Comparison of ENCODE assay signal across 17 cellular contexts in the genomic region with DNA sequence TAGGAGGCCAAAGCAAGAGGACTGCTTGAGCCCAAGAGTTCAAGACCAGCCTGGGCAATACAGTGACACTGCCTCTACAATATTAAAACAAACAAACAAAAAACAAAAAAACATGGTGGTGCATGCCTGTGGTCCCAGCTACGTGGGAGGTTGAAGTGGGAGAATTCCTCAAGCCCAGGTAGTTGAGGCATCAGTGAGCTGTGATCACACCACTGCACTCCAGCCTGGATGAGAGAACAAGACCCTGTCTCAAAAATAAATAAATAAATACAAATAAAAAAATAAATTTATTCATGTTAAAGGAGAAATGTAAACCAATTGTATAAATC.
DNase-seq lines count a peak whose midpoint lies in the region; ATAC-seq, FAIRE-seq and TF ChIP-seq lines count a peak whose summit lies in the region.
"Had no signal": no experiment of that assay in that cellular context is flagged by ENCODE, and none has a peak within 500 bp of the region (broad histone marks: within the 10 kb centered on the region; RNA-seq: fewer than 3 reads in every experiment).

No MANE protein-coding gene starts in this region.

- H3K36me3 ChIP-seq in astrocyte (ENCODE audit: insufficient read depth, low read length) (no peaks in the 10 kb centered on the region), kidney epithelial cell (ENCODE audit: control insufficient read depth, insufficient read depth, low read length) (no peaks in the 10 kb centered on the region), HepG2 (replicated peaks in 1 of 2; ENCODE audit: control insufficient read depth in 1 of 2, insufficient read depth in 2 of 2, low read length in 2 of 2) (no peaks in the 10 kb centered on the region)
- H3K36me3 ChIP-seq: BLaER1 treated with 17β-estradiol and CSF1 and Interleukin-3, amounts not matched to agents 10 nM and 100 nM had no signal

- ATAC-seq in HepG2 (no peak), GM19455 (IDR thresholded peaks at IDR 0.05; ENCODE audit: unreplicated experiment) (no peak), GM18519 (IDR thresholded peaks at IDR 0.05; ENCODE audit: low FRiP score, unreplicated experiment) (no peak)
- ATAC-seq: CD8-positive, alpha-beta T cell; GM23338 had no signal

- TF ChIP-seq RAD21 in HepG2 (CRISPR knock-in tag; IDR thresholded peaks at IDR 0.05) = no peak

- H2AFZ ChIP-seq in astrocyte (ENCODE audit: low read depth, low read length) (no peak overlapping the region), HepG2 (ENCODE audit: low read length) (no peak overlapping the region)
- H2AFZ ChIP-seq: GM23338 had no signal

- TF ChIP-seq CTCF in astrocyte (IDR thresholded peaks at IDR 0.05; ENCODE audit: insufficient read depth, low read depth, low read length) (no peak), kidney epithelial cell (IDR thresholded peaks at IDR 0.05; ENCODE audit: insufficient read depth, low read length, poor library complexity, severe bottlenecking) (no peak), HepG2 (CRISPR knock-in tag; IDR thresholded peaks at IDR 0.05) (no peak)

- in situ Hi-C loops in HepG2 (cut with HindIII; ENCODE audit: extremely low pct_ligation_motif_present, low pct_unique_long_range_greater_than_20kb) = no loop called here

- H3K9ac ChIP-seq in astrocyte (ENCODE audit: low read length) (no peak overlapping the region), HepG2 (ENCODE audit: insufficient read depth, low read depth, low read length) (no peak overlapping the region)
- H3K9ac ChIP-seq: BLaER1 treated with 17β-estradiol and CSF1 and Interleukin-3, amounts not matched to agents 10 nM and 100 nM had no signal

- POLR2A ChIA-PET in HepG2 (lab: Yijun Ruan, JAX) = no interaction called here

- no peak overlapping the region for H3K4me3 ChIP-seq in astrocyte (ENCODE audit: insufficient read depth, low read depth, low read length)
- no peak overlapping the region for H3K4me3 ChIP-seq in kidney epithelial cell (ENCODE audit: low read depth, low read length)
- H3K4me3 ChIP-seq in HepG2 (replicated peaks in 1 of 3; ENCODE audit: insufficient read depth in 1 of 3, low read depth in 2 of 3, low read length in 3 of 3) = no peak overlapping the region
- H3K4me3 ChIP-seq: BLaER1 treated with 17β-estradiol and CSF1 and Interleukin-3, amounts not matched to agents 10 nM and 100 nM; GM23338 had no signal

- no peaks in the 10 kb centered on the region for H3K4me1 ChIP-seq in astrocyte (ENCODE audit: insufficient read depth, low read length)
- H3K4me1 ChIP-seq in HepG2 (ENCODE audit: insufficient read depth, low read length) = peaks cover 11% of the 10 kb centered on the region
- H3K4me1 ChIP-seq: BLaER1 treated with 17β-estradiol and CSF1 and Interleukin-3, amounts not matched to agents 10 nM and 100 nM had no signal

- no peak overlapping the region for H3K27ac ChIP-seq in astrocyte (ENCODE audit: low read depth, low read length)
- no peak overlapping the region for H3K27ac ChIP-seq in HepG2 (ENCODE audit: extremely low read length, insufficient read depth, low read length)
- H3K27ac ChIP-seq: BLaER1 treated with 17β-estradiol and CSF1 and Interleukin-3, amounts not matched to agents 10 nM and 100 nM had no signal

- peaks cover 3% of the 10 kb centered on the region for H3K9me3 Mint-ChIP-seq in astrocyte (ENCODE audit: unreplicated experiment)

- CTCF ChIA-PET in HepG2 (lab: Yijun Ruan, JAX; ENCODE audit: low intra/inter-chr PET ratio, low total read pairs) = no interaction called here

- no peaks in the 10 kb centered on the region for H3K27me3 ChIP-seq in astrocyte (ENCODE audit: insufficient read depth, low read length)
- H3K27me3 ChIP-seq in kidney epithelial cell (ENCODE audit: control insufficient read depth, insufficient read depth, low read length) = no peaks in the 10 kb centered on the region
- no peaks in the 10 kb centered on the region for H3K27me3 ChIP-seq in HepG2 (ENCODE audit: control insufficient read depth in 1 of 2, insufficient read depth in 2 of 2, low read length in 2 of 2)
- H3K27me3 ChIP-seq: BLaER1 treated with 17β-estradiol and CSF1 and Interleukin-3, amounts not matched to agents 10 nM and 100 nM had no signal

- no peaks in the 10 kb centered on the region for H3K27me3 Mint-ChIP-seq in astrocyte (ENCODE audit: low read depth, unreplicated experiment)
- H3K27me3 Mint-ChIP-seq: B cell had no signal

- H3K9me3 ChIP-seq in astrocyte (ENCODE audit: insufficient read depth, low read depth, low read length) (peaks cover 2% of the 10 kb centered on the region), HepG2 (ENCODE audit: low read length) (peaks cover 9% of the 10 kb centered on the region; the same call in 1 of the 2 replicates)

- TF ChIP-seq EP300 in HepG2 (IDR thresholded peaks at IDR 0.05; ENCODE audit: low read depth in 2 of 2, low read length in 2 of 2) (no peak), HepG2 (CRISPR knock-in tag; IDR thresholded peaks at IDR 0.05; ENCODE audit: borderline replicate concordance) (no peak)

- no peak overlapping the region for H3K4me3 Mint-ChIP-seq in astrocyte (ENCODE audit: unreplicated experiment)
- H3K4me3 Mint-ChIP-seq: B cell; CD8-positive, alpha-beta T cell; GM23338 had no signal

- H3K4me1 Mint-ChIP-seq in astrocyte (ENCODE audit: low read depth, unreplicated experiment) = peaks cover 11% of the 10 kb centered on the region
- H3K4me1 Mint-ChIP-seq: B cell, GM23338 had no signal

- WGBS in HepG2 (ENCODE audit: low lambda C conversion rate) = 0% methylated on average over 1 of the region's 1 CpG

- no peak for FAIRE-seq in astrocyte (lab: Jason Lieb, UNC)
- no peak for FAIRE-seq in HepG2 (lab: Jason Lieb, UNC)
- FAIRE-seq: H54 had no signal

- no peak for TF ChIP-seq POLR2A in HepG2 (IDR thresholded peaks at IDR 0.05; ENCODE audit: insufficient read depth in 1 of 2, low read depth in 2 of 2, low read length in 2 of 2)

- DNase-seq in astrocyte (ENCODE audit: low read depth) (no peak), kidney epithelial cell (ENCODE audit: low read depth) (peak; percentile 21), HepG2 (ENCODE audit: low spot score) (no peak), NCI-H82 (lab: John Stamatoyannopoulos, UW) (no peak)
- no peak for DNase-seq in activated CD8-positive, alpha-beta memory T cell treated with anti-CD3 and anti-CD28 coated beads, Interleukin-2, amount 50 U/mL, for 4 hours
- DNase-seq: 8988T; Calu3; CD8-positive, alpha-beta T cell; DMS79 treated with DMSO at 0.1 percent for 48 hours; GF-D8; HCEC 1CT had no signal

- H3K4me2 ChIP-seq in astrocyte (ENCODE audit: low read length) = no peak overlapping the region
- 0 out of 2 replicates have a peak overlapping the region, but pooled peaks have one; percentile 12 for H3K4me2 ChIP-seq in HepG2 (ENCODE audit: low read depth, low read length)
- H3K4me2 ChIP-seq: BLaER1 treated with 17β-estradiol and CSF1 and Interleukin-3, amounts not matched to agents 10 nM and 100 nM; GM23338 had no signal

- H3K27ac Mint-ChIP-seq in astrocyte (ENCODE audit: unreplicated experiment) = peak overlapping the region; percentile 30
- H3K27ac Mint-ChIP-seq: B cell; CD8-positive, alpha-beta T cell; GM23338 had no signal

- no TSS peak for BruUV-seq in HepG2 (replicated peaks; lab: Mats Ljungman, UMichigan)

- H3K36me3 Mint-ChIP-seq in astrocyte (ENCODE audit: low read depth, unreplicated experiment) = no peaks in the 10 kb centered on the region
- H3K36me3 Mint-ChIP-seq: CD8-positive, alpha-beta T cell had no signal

- intact Hi-C loops in HepG2 (cut with micrococcal nuclease; ENCODE audit: unreplicated experiment) = no loop called here

- H4K20me1 ChIP-seq in astrocyte (ENCODE audit: insufficient read depth, low read length) (no peaks in the 10 kb centered on the region), HepG2 (ENCODE audit: insufficient read depth, low read length) (no peaks in the 10 kb centered on the region)
- H4K20me1 ChIP-seq: BLaER1 treated with 17β-estradiol and CSF1 and Interleukin-3, amounts not matched to agents 10 nM and 100 nM had no signal

- H3K79me2 ChIP-seq in astrocyte (ENCODE audit: insufficient read depth, low read length) (no peaks in the 10 kb centered on the region), HepG2 (ENCODE audit: insufficient read depth, low read length) (no peaks in the 10 kb centered on the region)

TF ChIP-seq in HepG2, 621 proteins besides CTCF, POLR2A, EP300 and RAD21 (continues in another document):
- TF ChIP-seq ZNF746 (CRISPR knock-in tag; IDR thresholded peaks at IDR 0.05) = no peak
- no peak for TF ChIP-seq ZNF766 (CRISPR knock-in tag; IDR thresholded peaks at IDR 0.05; ENCODE audit: borderline replicate concordance)
- TF ChIP-seq, protein P1, sequence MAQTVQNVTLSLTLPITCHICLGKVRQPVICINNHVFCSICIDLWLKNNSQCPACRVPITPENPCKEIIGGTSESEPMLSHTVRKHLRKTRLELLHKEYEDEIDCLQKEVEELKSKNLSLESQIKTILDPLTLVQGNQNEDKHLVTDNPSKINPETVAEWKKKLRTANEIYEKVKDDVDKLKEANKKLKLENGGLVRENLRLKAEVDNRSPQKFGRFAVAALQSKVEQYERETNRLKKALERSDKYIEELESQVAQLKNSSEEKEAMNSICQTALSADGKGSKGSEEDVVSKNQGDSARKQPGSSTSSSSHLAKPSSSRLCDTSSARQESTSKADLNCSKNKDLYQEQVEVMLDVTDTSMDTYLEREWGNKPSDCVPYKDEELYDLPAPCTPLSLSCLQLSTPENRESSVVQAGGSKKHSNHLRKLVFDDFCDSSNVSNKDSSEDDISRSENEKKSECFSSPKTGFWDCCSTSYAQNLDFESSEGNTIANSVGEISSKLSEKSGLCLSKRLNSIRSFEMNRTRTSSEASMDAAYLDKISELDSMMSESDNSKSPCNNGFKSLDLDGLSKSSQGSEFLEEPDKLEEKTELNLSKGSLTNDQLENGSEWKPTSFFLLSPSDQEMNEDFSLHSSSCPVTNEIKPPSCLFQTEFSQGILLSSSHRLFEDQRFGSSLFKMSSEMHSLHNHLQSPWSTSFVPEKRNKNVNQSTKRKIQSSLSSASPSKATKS (CRISPR knock-in tag; IDR thresholded peaks at IDR 0.05) = no peak
- TF ChIP-seq MED13 (CRISPR knock-in tag; IDR thresholded peaks at IDR 0.05) = no peak
- TF ChIP-seq YEATS4 (CRISPR knock-in tag; IDR thresholded peaks at IDR 0.05; ENCODE audit: borderline replicate concordance) = no peak
- no peak for TF ChIP-seq YY1 (IDR thresholded peaks at IDR 0.05; ENCODE audit: insufficient read depth, insufficient replicate concordance, low read depth, low read length)
- TF ChIP-seq, protein P2, sequence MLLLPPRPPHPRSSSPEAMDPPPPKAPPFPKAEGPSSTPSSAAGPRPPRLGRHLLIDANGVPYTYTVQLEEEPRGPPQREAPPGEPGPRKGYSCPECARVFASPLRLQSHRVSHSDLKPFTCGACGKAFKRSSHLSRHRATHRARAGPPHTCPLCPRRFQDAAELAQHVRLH (CRISPR knock-in tag; IDR thresholded peaks at IDR 0.05; ENCODE audit: borderline replicate concordance, low read depth) = no peak
- TF ChIP-seq WIZ (CRISPR knock-in tag; IDR thresholded peaks at IDR 0.05) = no peak
- TF ChIP-seq, protein P3, sequence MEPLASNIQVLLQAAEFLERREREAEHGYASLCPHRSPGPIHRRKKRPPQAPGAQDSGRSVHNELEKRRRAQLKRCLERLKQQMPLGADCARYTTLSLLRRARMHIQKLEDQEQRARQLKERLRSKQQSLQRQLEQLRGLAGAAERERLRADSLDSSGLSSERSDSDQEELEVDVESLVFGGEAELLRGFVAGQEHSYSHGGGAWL (CRISPR knock-in tag; IDR thresholded peaks at IDR 0.05) = no peak
- no peak for TF ChIP-seq ZNF335 (CRISPR knock-in tag; IDR thresholded peaks at IDR 0.05)
